30 cellular contexts compared by ENCODE assay signal in the genomic region with DNA sequence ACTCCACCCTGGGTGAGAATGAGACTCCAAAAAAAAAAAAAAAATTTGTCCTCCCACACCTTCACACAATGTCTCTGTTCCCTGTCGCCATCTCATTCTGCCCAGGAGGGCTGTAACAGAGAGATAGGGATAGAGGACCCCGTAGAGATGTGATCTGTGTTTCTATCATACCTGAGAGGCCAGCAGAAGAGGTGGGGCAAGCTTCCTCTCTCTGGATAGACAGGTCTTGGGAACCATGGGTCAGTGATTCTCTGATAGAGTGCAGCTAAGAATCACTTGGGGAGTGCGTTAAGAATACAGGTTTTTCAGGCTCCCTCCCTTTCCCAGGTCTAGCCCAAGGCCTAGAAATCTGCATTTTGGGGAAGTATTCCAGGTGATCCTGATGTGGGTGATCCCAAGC. TPM values are rescaled to one million over a fixed set of nuclear protein-coding genes. Genes with fewer than 3 reads are reported as not detected.
DNase-seq lines count a peak whose midpoint lies in the region; ATAC-seq, FAIRE-seq and TF ChIP-seq lines count a peak whose summit lies in the region.
"Had no signal": no experiment of that assay in that cellular context is flagged by ENCODE, and none has a peak within 500 bp of the region (broad histone marks: within the 10 kb centered on the region; RNA-seq: fewer than 3 reads in every experiment).

No MANE protein-coding gene starts in this region.

- no peak overlapping the region for H2AFZ ChIP-seq in astrocyte (ENCODE audit: low read depth, low read length)
- H2AFZ ChIP-seq in fibroblast of lung (ENCODE audit: low read length), result no peak overlapping the region

- DNase-seq in NCI-H510A treated with DMSO at 0.1 percent for 48 hours (lab: John Stamatoyannopoulos, UW) (peak; percentile 4), NCI-H510A (lab: John Stamatoyannopoulos, UW) (no peak), astrocyte (ENCODE audit: low read depth) (no peak), fibroblast of lung (ENCODE audit: low read depth in 2 of 2) (no peak), vagina (ENCODE audit: extremely low spot score in 2 of 2) (no peak), globus pallidus (ENCODE audit: low spot score) (no peak), NCI-H1105 treated with DMSO at 0.1 percent for 48 hours (lab: John Stamatoyannopoulos, UW) (no peak)
- DNase-seq: 8988T; activated effector memory CD4-positive, alpha-beta T cell treated with Interleukin-2 at 50 U/mL for 16 hours; activated naive CD8-positive, alpha-beta T cell treated with anti-CD3 and anti-CD28 coated beads for 36 hours; activated T-cell treated with anti-CD3 and anti-CD28 coated beads for 4 hours; AML-193; CD4-positive, alpha-beta T cell; dermis blood vessel endothelial cell; kidney glomerular epithelial cell; NCI-H1436; NCI-H345; NCI-H774; right cardiac atrium; stimulated activated CD4-positive, alpha-beta T cell treated with anti-CD3 and anti-CD28 coated beads, Interleukin-12 subunit alpha, Interleukin-12 subunit beta, amount 100 ng/mL, for 4 hours; stimulated activated CD4-positive, alpha-beta T cell treated with anti-CD3 and anti-CD28 coated beads, Interleukin-4, amount 100 ng/mL, for 1 hour; T-helper 17 cell; upper lobe of right lung had no signal

- H3K27me3 Mint-ChIP-seq in astrocyte (ENCODE audit: low read depth, unreplicated experiment), result peaks cover under 1% of the 10 kb centered on the region

- H3K4me3 ChIP-seq in astrocyte (ENCODE audit: insufficient read depth, low read depth, low read length) (no peak overlapping the region), fibroblast of lung (replicated peaks in 1 of 4; ENCODE audit: control extremely low read depth in 1 of 4, insufficient read depth in 1 of 4, low read depth in 3 of 4, low read length in 4 of 4) (no peak overlapping the region), vagina (no peak overlapping the region)
- H3K4me3 ChIP-seq: lung, upper lobe of right lung had no signal

- H3K27ac ChIP-seq in astrocyte (ENCODE audit: low read depth, low read length) (peak overlapping the region; percentile 15), fibroblast of lung (ENCODE audit: insufficient read depth, low read length) (peak overlapping the region; percentile 77), vagina (peak overlapping the region; percentile 92)
- H3K27ac ChIP-seq: KMS-11, upper lobe of right lung had no signal

- no peak overlapping the region for H3K9ac ChIP-seq in astrocyte (ENCODE audit: low read length)
- H3K9ac ChIP-seq in fibroblast of lung (ENCODE audit: insufficient read depth, low read length), result no peak overlapping the region
- H3K9ac ChIP-seq: KMS-11 had no signal

- H3K9me3 Mint-ChIP-seq in astrocyte (ENCODE audit: unreplicated experiment), result no peaks in the 10 kb centered on the region
- H3K9me3 Mint-ChIP-seq: activated naive CD8-positive, alpha-beta T cell treated with anti-CD3 and anti-CD28 coated beads for 36 hours; CD4-positive, alpha-beta T cell; central memory CD8-positive, alpha-beta T cell had no signal

- intact Hi-C loops in vagina (cut with DNase I), result no loop called here

- H3K4me3 Mint-ChIP-seq in astrocyte (ENCODE audit: unreplicated experiment), result no peak overlapping the region
- H3K4me3 Mint-ChIP-seq: activated naive CD8-positive, alpha-beta T cell treated with anti-CD3 and anti-CD28 coated beads for 36 hours; CD4-positive, alpha-beta T cell; central memory CD8-positive, alpha-beta T cell; T-helper 17 cell had no signal

- H3K36me3 ChIP-seq in astrocyte (ENCODE audit: insufficient read depth, low read length) (no peaks in the 10 kb centered on the region), fibroblast of lung (ENCODE audit: control insufficient read depth, insufficient read depth, low read length) (peaks cover 3% of the 10 kb centered on the region), vagina (no peaks in the 10 kb centered on the region)
- H3K36me3 ChIP-seq: upper lobe of right lung had no signal

- no peaks in the 10 kb centered on the region for H4K20me1 ChIP-seq in astrocyte (ENCODE audit: insufficient read depth, low read length)
- no peaks in the 10 kb centered on the region for H4K20me1 ChIP-seq in fibroblast of lung (ENCODE audit: control insufficient read depth, extremely low read depth, insufficient read depth, low read length)

- peaks cover 12% of the 10 kb centered on the region for H3K79me2 ChIP-seq in astrocyte (ENCODE audit: insufficient read depth, low read length)
- no peaks in the 10 kb centered on the region for H3K79me2 ChIP-seq in fibroblast of lung (ENCODE audit: control insufficient read depth, insufficient read depth, low read length)

- no peak for FAIRE-seq in astrocyte (lab: Jason Lieb, UNC)
- FAIRE-seq: G401.6, GM19239, HTR-8/SVneo had no signal

- no peak overlapping the region for H3K27ac Mint-ChIP-seq in astrocyte (ENCODE audit: unreplicated experiment)
- H3K27ac Mint-ChIP-seq: activated naive CD8-positive, alpha-beta T cell treated with anti-CD3 and anti-CD28 coated beads for 36 hours; CD4-positive, alpha-beta T cell; T-helper 17 cell had no signal

- peaks cover 25% of the 10 kb centered on the region for H3K4me1 Mint-ChIP-seq in astrocyte (ENCODE audit: low read depth, unreplicated experiment)
- H3K4me1 Mint-ChIP-seq: central memory CD8-positive, alpha-beta T cell had no signal

- H3K9me3 ChIP-seq in astrocyte (ENCODE audit: insufficient read depth, low read depth, low read length) (no peaks in the 10 kb centered on the region), fibroblast of lung (ENCODE audit: control insufficient read depth, insufficient read depth, low read depth, low read length) (no peaks in the 10 kb centered on the region), vagina (no peaks in the 10 kb centered on the region)
- H3K9me3 ChIP-seq: upper lobe of right lung had no signal

- H3K4me2 ChIP-seq in astrocyte (ENCODE audit: low read length) (peak overlapping the region; percentile 76), fibroblast of lung (ENCODE audit: extremely low read depth, insufficient read depth, low read length) (peak overlapping the region; percentile 9)
- H3K4me2 ChIP-seq: KMS-11 had no signal

- H3K36me3 Mint-ChIP-seq in astrocyte (ENCODE audit: low read depth, unreplicated experiment), result no peaks in the 10 kb centered on the region
- H3K36me3 Mint-ChIP-seq: activated naive CD8-positive, alpha-beta T cell treated with anti-CD3 and anti-CD28 coated beads for 36 hours had no signal

- no peaks in the 10 kb centered on the region for H3K27me3 ChIP-seq in astrocyte (ENCODE audit: insufficient read depth, low read length)
- no peaks in the 10 kb centered on the region for H3K27me3 ChIP-seq in fibroblast of lung (ENCODE audit: control insufficient read depth, insufficient read depth, low read length)
- H3K27me3 ChIP-seq in vagina, result no peaks in the 10 kb centered on the region

- H3K4me1 ChIP-seq in astrocyte (ENCODE audit: insufficient read depth, low read length), result peaks cover 47% of the 10 kb centered on the region
- H3K4me1 ChIP-seq in fibroblast of lung (ENCODE audit: control insufficient read depth, extremely low read depth, insufficient read depth, low read length), result peaks cover 37% of the 10 kb centered on the region
- peaks cover 76% of the 10 kb centered on the region for H3K4me1 ChIP-seq in vagina

- ATAC-seq in GM18858 (IDR thresholded peaks at IDR 0.05; ENCODE audit: unreplicated experiment), result no peak
- ATAC-seq: right cardiac atrium, T-helper 17 cell, upper lobe of right lung had no signal

- TF ChIP-seq CTCF in astrocyte (IDR thresholded peaks at IDR 0.05; ENCODE audit: insufficient read depth, low read depth, low read length) (no peak), fibroblast of lung (conservative IDR thresholded peaks at IDR 0.05 in 1 of 2, IDR thresholded peaks at IDR 0.05 in 1 of 2; ENCODE audit: low read depth in 1 of 2, low read length in 2 of 2) (no peak), vagina (IDR thresholded peaks at IDR 0.05) (no peak)

- no peak for TF ChIP-seq POLR2A in vagina (IDR thresholded peaks at IDR 0.05)

RNA-seq across cellular contexts. Expression of a gene that starts 8.3 kb away (rescaled TPM):
- total RNA-seq in astrocyte, result 0.54 and 0.70 TPM in 2 replicates
- total RNA-seq in fibroblast of lung, result 41.9 and 48.4 TPM in 2 replicates
- 30.6 and 42.3 TPM in 2 replicates for polyA plus RNA-seq in fibroblast of lung
- 23.2 and 31.1 TPM in 2 replicates for polyA plus RNA-seq in fibroblast of lung (2012)
- polyA minus RNA-seq in fibroblast of lung (ENCODE audit: low replicate concordance), result 18.2 and 22.0 TPM in 2 replicates
- 89.6 TPM for total RNA-seq in vagina
- total RNA-seq: CD4-positive, alpha-beta T cell; T-helper 17 cell had no signal

Comparison
In these comparisons a context has a peak if more than half of its experiments do, and no peak if none do; other contexts are left out.
1. H3K27ac ChIP-seq: peak in every context shown above with its lines; median percentile 92 in vagina; 77 in fibroblast of lung; 15 in astrocyte.
2. RNA of a gene that starts 8.3 kb away (total RNA-seq): 89.6 TPM in vagina (single experiment) and 41.9 to 48.4 TPM in fibroblast of lung; 0.54 to 0.70 TPM in astrocyte; every median in the first group is over 10 times any median in the second.